In genomic region chr7:2527505-2528464, GRCh38 we compare ENCODE assay signal across 1 cellular context.
TF ChIP-seq lines count a peak whose summit lies in the region.

No MANE protein-coding gene starts in this region.

TF ChIP-seq in HepG2, 621 proteins besides CTCF, POLR2A, EP300 and RAD21 (continues in another document):
- no peak for TF ChIP-seq HNF4G (IDR thresholded peaks at IDR 0.05; ENCODE audit: borderline replicate concordance, low read depth, low read length)
- TF ChIP-seq HNF4G (CRISPR knock-in tag; IDR thresholded peaks at IDR 0.05; ENCODE audit: borderline replicate concordance, low read depth) = no peak
- no peak for TF ChIP-seq BRD4 (CRISPR knock-in tag; IDR thresholded peaks at IDR 0.05)
- no peak for TF ChIP-seq RFXANK (CRISPR knock-in tag; IDR thresholded peaks at IDR 0.05)
- TF ChIP-seq ZNF598 (CRISPR knock-in tag; IDR thresholded peaks at IDR 0.05; ENCODE audit: borderline replicate concordance) = no peak
- no peak for TF ChIP-seq ZNF205 (CRISPR knock-in tag; IDR thresholded peaks at IDR 0.05)
- no peak for TF ChIP-seq ZFP36L1 (CRISPR knock-in tag; IDR thresholded peaks at IDR 0.05)
- TF ChIP-seq, protein P1, sequence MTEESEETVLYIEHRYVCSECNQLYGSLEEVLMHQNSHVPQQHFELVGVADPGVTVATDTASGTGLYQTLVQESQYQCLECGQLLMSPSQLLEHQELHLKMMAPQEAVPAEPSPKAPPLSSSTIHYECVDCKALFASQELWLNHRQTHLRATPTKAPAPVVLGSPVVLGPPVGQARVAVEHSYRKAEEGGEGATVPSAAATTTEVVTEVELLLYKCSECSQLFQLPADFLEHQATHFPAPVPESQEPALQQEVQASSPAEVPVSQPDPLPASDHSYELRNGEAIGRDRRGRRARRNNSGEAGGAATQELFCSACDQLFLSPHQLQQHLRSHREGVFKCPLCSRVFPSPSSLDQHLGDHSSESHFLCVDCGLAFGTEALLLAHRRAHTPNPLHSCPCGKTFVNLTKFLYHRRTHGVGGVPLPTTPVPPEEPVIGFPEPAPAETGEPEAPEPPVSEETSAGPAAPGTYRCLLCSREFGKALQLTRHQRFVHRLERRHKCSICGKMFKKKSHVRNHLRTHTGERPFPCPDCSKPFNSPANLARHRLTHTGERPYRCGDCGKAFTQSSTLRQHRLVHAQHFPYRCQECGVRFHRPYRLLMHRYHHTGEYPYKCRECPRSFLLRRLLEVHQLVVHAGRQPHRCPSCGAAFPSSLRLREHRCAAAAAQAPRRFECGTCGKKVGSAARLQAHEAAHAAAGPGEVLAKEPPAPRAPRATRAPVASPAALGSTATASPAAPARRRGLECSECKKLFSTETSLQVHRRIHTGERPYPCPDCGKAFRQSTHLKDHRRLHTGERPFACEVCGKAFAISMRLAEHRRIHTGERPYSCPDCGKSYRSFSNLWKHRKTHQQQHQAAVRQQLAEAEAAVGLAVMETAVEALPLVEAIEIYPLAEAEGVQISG (CRISPR knock-in tag; IDR thresholded peaks at IDR 0.05) = no peak
- no peak for TF ChIP-seq ZBTB38 (CRISPR knock-in tag; IDR thresholded peaks at IDR 0.05)
- TF ChIP-seq ATAD3A (CRISPR knock-in tag; IDR thresholded peaks at IDR 0.05) = no peak
- TF ChIP-seq ZNF496 (CRISPR knock-in tag; IDR thresholded peaks at IDR 0.05; ENCODE audit: insufficient replicate concordance) = no peak
- TF ChIP-seq, protein P2, sequence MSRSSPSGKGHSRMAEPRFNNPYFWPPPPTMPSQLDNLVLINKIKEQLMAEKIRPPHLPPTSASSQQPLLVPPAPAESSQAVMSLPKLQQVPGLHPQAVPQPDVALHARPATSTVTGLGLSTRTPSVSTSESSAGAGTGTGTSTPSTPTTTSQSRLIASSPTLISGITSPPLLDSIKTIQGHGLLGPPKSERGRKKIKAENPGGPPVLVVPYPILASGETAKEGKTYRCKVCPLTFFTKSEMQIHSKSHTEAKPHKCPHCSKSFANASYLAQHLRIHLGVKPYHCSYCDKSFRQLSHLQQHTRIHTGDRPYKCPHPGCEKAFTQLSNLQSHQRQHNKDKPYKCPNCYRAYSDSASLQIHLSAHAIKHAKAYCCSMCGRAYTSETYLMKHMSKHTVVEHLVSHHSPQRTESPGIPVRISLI (CRISPR knock-in tag; IDR thresholded peaks at IDR 0.05; ENCODE audit: borderline replicate concordance) = peak; percentile 59; the same call in 1 of the 2 replicates
- no peak for TF ChIP-seq U2AF2 (IDR thresholded peaks at IDR 0.05; ENCODE audit: low read depth, low read length)
- TF ChIP-seq CERS6 (CRISPR knock-in tag; IDR thresholded peaks at IDR 0.05) = no peak
- no peak; the same call in 1 of the 2 replicates for TF ChIP-seq TBX2 (CRISPR knock-in tag; IDR thresholded peaks at IDR 0.05; ENCODE audit: borderline replicate concordance)
- no peak for TF ChIP-seq SNAPC2 (CRISPR knock-in tag; IDR thresholded peaks at IDR 0.05)
- no peak for TF ChIP-seq PRPF4 (IDR thresholded peaks at IDR 0.05; ENCODE audit: low read depth, low read length, poor library complexity, severe bottlenecking)
- no peak for TF ChIP-seq GPN1 (CRISPR knock-in tag; IDR thresholded peaks at IDR 0.05; ENCODE audit: borderline replicate concordance)
- no peak for TF ChIP-seq PRMT3 (CRISPR knock-in tag; IDR thresholded peaks at IDR 0.05; ENCODE audit: borderline replicate concordance, low read depth)
- TF ChIP-seq, protein P3, sequence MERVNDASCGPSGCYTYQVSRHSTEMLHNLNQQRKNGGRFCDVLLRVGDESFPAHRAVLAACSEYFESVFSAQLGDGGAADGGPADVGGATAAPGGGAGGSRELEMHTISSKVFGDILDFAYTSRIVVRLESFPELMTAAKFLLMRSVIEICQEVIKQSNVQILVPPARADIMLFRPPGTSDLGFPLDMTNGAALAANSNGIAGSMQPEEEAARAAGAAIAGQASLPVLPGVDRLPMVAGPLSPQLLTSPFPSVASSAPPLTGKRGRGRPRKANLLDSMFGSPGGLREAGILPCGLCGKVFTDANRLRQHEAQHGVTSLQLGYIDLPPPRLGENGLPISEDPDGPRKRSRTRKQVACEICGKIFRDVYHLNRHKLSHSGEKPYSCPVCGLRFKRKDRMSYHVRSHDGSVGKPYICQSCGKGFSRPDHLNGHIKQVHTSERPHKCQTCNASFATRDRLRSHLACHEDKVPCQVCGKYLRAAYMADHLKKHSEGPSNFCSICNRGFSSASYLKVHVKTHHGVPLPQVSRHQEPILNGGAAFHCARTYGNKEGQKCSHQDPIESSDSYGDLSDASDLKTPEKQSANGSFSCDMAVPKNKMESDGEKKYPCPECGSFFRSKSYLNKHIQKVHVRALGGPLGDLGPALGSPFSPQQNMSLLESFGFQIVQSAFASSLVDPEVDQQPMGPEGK (CRISPR knock-in tag; IDR thresholded peaks at IDR 0.05) = peak; percentile 94
- TF ChIP-seq ATF1 (CRISPR knock-in tag; IDR thresholded peaks at IDR 0.05) = no peak
- TF ChIP-seq XRCC5 (optimal IDR thresholded peaks at IDR 0.05; ENCODE audit: low read length) = no peak
- TF ChIP-seq ZFAT (CRISPR knock-in tag; conservative IDR thresholded peaks at IDR 0.05) = no peak
- no peak for TF ChIP-seq GLMP (CRISPR knock-in tag; IDR thresholded peaks at IDR 0.05; ENCODE audit: borderline replicate concordance)
- no peak for TF ChIP-seq FOXJ3 (CRISPR knock-in tag; IDR thresholded peaks at IDR 0.05; ENCODE audit: borderline replicate concordance)
- TF ChIP-seq LCORL (IDR thresholded peaks at IDR 0.05) = no peak
- TF ChIP-seq LCORL (CRISPR knock-in tag; IDR thresholded peaks at IDR 0.05) = no peak
- no peak for TF ChIP-seq SRSF9 (IDR thresholded peaks at IDR 0.05; ENCODE audit: borderline replicate concordance, insufficient read depth, low read depth, low read length, poor library complexity, severe bottlenecking)
- TF ChIP-seq FOXM1 (CRISPR knock-in tag; IDR thresholded peaks at IDR 0.05) = no peak
- TF ChIP-seq KAT2B (IDR thresholded peaks at IDR 0.05; ENCODE audit: borderline replicate concordance, low read depth, low read length) = no peak
- TF ChIP-seq TRIM24 (CRISPR knock-in tag; IDR thresholded peaks at IDR 0.05) = no peak
- TF ChIP-seq, protein P4, sequence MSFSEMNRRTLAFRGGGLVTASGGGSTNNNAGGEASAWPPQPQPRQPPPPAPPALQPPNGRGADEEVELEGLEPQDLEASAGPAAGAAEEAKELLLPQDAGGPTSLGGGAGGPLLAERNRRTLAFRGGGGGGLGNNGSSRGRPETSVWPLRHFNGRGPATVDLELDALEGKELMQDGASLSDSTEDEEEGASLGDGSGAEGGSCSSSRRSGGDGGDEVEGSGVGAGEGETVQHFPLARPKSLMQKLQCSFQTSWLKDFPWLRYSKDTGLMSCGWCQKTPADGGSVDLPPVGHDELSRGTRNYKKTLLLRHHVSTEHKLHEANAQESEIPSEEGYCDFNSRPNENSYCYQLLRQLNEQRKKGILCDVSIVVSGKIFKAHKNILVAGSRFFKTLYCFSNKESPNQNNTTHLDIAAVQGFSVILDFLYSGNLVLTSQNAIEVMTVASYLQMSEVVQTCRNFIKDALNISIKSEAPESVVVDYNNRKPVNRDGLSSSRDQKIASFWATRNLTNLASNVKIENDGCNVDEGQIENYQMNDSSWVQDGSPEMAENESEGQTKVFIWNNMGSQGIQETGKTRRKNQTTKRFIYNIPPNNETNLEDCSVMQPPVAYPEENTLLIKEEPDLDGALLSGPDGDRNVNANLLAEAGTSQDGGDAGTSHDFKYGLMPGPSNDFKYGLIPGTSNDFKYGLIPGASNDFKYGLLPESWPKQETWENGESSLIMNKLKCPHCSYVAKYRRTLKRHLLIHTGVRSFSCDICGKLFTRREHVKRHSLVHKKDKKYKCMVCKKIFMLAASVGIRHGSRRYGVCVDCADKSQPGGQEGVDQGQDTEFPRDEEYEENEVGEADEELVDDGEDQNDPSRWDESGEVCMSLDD (CRISPR knock-in tag; IDR thresholded peaks at IDR 0.05; ENCODE audit: borderline replicate concordance) = no peak; the same call in 1 of the 2 replicates
- no peak for TF ChIP-seq TCF7 (IDR thresholded peaks at IDR 0.05; ENCODE audit: low read depth)
- peak; percentile 32; the same call in 1 of the 2 replicates for TF ChIP-seq FOXA3 (CRISPR knock-in tag; IDR thresholded peaks at IDR 0.05)
- peak; percentile 91 for TF ChIP-seq SP5 (CRISPR knock-in tag; IDR thresholded peaks at IDR 0.05; ENCODE audit: borderline replicate concordance, low read depth)
- no peak for TF ChIP-seq GFI1 (CRISPR knock-in tag; IDR thresholded peaks at IDR 0.05; ENCODE audit: borderline replicate concordance)
- TF ChIP-seq NR2F6 (IDR thresholded peaks at IDR 0.05) = no peak
- no peak for TF ChIP-seq NR2F6 (CRISPR knock-in tag; IDR thresholded peaks at IDR 0.05)
- TF ChIP-seq ZNF660 (CRISPR knock-in tag; IDR thresholded peaks at IDR 0.05; ENCODE audit: borderline replicate concordance, low read depth) = no peak
- TF ChIP-seq ZNF850 (CRISPR knock-in tag; conservative IDR thresholded peaks at IDR 0.05) = no peak
- TF ChIP-seq ZNF235 (CRISPR knock-in tag; IDR thresholded peaks at IDR 0.05; ENCODE audit: borderline replicate concordance) = no peak
- TF ChIP-seq SMAD9 (CRISPR knock-in tag; IDR thresholded peaks at IDR 0.05) = no peak
- no peak for TF ChIP-seq HMGXB4 (CRISPR knock-in tag; IDR thresholded peaks at IDR 0.05; ENCODE audit: borderline replicate concordance in 1 of 2, low read depth in 1 of 2)
- no peak for TF ChIP-seq ZNF264 (CRISPR knock-in tag; IDR thresholded peaks at IDR 0.05)
- peak; percentile 41; the same call in 1 of the 2 replicates for TF ChIP-seq FOSL1 (CRISPR knock-in tag; IDR thresholded peaks at IDR 0.05; ENCODE audit: borderline replicate concordance)
- no peak for TF ChIP-seq ZNF333 (CRISPR knock-in tag; IDR thresholded peaks at IDR 0.05; ENCODE audit: borderline replicate concordance)
- peak; percentile 86 for TF ChIP-seq FOSL2 (CRISPR knock-in tag; IDR thresholded peaks at IDR 0.05)
- TF ChIP-seq ZNF772 (CRISPR knock-in tag; IDR thresholded peaks at IDR 0.05) = no peak
- no peak for TF ChIP-seq MBD4 (IDR thresholded peaks at IDR 0.05; ENCODE audit: borderline replicate concordance, low read length)
- no peak for TF ChIP-seq SOX13 (IDR thresholded peaks at IDR 0.05)
- TF ChIP-seq SOX13 (CRISPR knock-in tag; conservative IDR thresholded peaks at IDR 0.05 in 1 of 2, IDR thresholded peaks at IDR 0.05 in 1 of 2) = peak in 1 of 2 experiments; percentile 31; a peak in 1 of 4 replicates
- TF ChIP-seq CREBL2 (CRISPR knock-in tag; IDR thresholded peaks at IDR 0.05; ENCODE audit: borderline replicate concordance) = no peak
- TF ChIP-seq, protein P5, sequence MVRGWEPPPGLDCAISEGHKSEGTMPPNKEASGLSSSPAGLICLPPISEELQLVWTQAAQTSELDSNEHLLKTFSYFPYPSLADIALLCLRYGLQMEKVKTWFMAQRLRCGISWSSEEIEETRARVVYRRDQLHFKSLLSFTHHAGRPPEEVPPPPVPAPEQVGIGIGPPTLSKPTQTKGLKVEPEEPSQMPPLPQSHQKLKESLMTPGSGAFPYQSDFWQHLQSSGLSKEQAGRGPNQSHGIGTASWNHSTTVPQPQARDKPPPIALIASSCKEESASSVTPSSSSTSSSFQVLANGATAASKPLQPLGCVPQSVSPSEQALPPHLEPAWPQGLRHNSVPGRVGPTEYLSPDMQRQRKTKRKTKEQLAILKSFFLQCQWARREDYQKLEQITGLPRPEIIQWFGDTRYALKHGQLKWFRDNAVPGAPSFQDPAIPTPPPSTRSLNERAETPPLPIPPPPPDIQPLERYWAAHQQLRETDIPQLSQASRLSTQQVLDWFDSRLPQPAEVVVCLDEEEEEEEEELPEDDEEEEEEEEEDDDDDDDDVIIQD (CRISPR knock-in tag; IDR thresholded peaks at IDR 0.05; ENCODE audit: low read depth) = no peak
- TF ChIP-seq SRSF1 (optimal IDR thresholded peaks at IDR 0.05; ENCODE audit: low read depth, low read length) = peak; percentile 7
- no peak for TF ChIP-seq FIP1L1 (IDR thresholded peaks at IDR 0.05; ENCODE audit: borderline replicate concordance, insufficient read depth, low read depth, low read length)
- TF ChIP-seq, protein P6, sequence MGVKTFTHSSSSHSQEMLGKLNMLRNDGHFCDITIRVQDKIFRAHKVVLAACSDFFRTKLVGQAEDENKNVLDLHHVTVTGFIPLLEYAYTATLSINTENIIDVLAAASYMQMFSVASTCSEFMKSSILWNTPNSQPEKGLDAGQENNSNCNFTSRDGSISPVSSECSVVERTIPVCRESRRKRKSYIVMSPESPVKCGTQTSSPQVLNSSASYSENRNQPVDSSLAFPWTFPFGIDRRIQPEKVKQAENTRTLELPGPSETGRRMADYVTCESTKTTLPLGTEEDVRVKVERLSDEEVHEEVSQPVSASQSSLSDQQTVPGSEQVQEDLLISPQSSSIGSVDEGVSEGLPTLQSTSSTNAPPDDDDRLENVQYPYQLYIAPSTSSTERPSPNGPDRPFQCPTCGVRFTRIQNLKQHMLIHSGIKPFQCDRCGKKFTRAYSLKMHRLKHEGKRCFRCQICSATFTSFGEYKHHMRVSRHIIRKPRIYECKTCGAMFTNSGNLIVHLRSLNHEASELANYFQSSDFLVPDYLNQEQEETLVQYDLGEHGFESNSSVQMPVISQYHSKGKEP (CRISPR knock-in tag; IDR thresholded peaks at IDR 0.05) = no peak
